8 cellular contexts compared by ENCODE assay signal in genomic region chr4:140253556-140254027, GRCh38.
DNase-seq lines count a peak whose midpoint lies in the region; ATAC-seq and TF ChIP-seq lines count a peak whose summit lies in the region.

No MANE protein-coding gene starts in this region.

- H3K9me3 ChIP-seq in HUES48 (ENCODE audit: control insufficient read depth, insufficient read depth, low read length): no peaks in the 10 kb centered on the region

- H3K27ac ChIP-seq in 22Rv1: peak overlapping the region; percentile 75; the same call in 1 of the 2 replicates
- no peak overlapping the region for H3K27ac ChIP-seq in HUES48 (ENCODE audit: low read depth, low read length)

- H3K36me3 Mint-ChIP-seq in central memory CD8-positive, alpha-beta T cell (ENCODE audit: insufficient read depth): no peaks in the 10 kb centered on the region
- no peaks in the 10 kb centered on the region for H3K36me3 Mint-ChIP-seq in nephron (ENCODE audit: low read depth)

- TF ChIP-seq CTCF in 22Rv1 (IDR thresholded peaks at IDR 0.05) (no peak), nephron (IDR thresholded peaks at IDR 0.05; ENCODE audit: unreplicated experiment in 3 of 3) (peak in 1 of 3 experiments; percentile 28), GM13976 (IDR thresholded peaks at IDR 0.05; ENCODE audit: borderline replicate concordance, control extremely low read depth, extremely low read depth, insufficient read depth, missing control alignments) (no peak)

- H3K9me3 Mint-ChIP-seq in central memory CD8-positive, alpha-beta T cell: no peaks in the 10 kb centered on the region
- no peaks in the 10 kb centered on the region for H3K9me3 Mint-ChIP-seq in nephron

- no peak for DNase-seq in central memory CD8-positive, alpha-beta T cell (ENCODE audit: low spot score in 2 of 2)
- DNase-seq in effector CD4-positive, alpha-beta T cell: no peak
- DNase-seq in ecto neural progenitor cell (ENCODE audit: low spot score): no peak
- DNase-seq in GM13976 (ENCODE audit: low spot score): no peak
- DNase-seq in middle frontal gyrus (ENCODE audit: extremely low spot score, low spot score): no peak

- H3K27ac Mint-ChIP-seq in central memory CD8-positive, alpha-beta T cell (ENCODE audit: low read depth): no peak overlapping the region
- peak overlapping the region; percentile 54 to 85 (median 73) for H3K27ac Mint-ChIP-seq in nephron

- in situ Hi-C loops in GM13976 (cut with MboI; ENCODE audit: low sequenced_read_pairs, unreplicated experiment): loop anchor here (25.0 kb wide), 1 partner anchor 241 kb away; no protein-coding TSS in a partner anchor

- H3K27me3 ChIP-seq in HUES48 (ENCODE audit: control insufficient read depth, insufficient read depth, low read length): peaks cover 35% of the 10 kb centered on the region

- H3K4me3 ChIP-seq in HUES48 (ENCODE audit: low read depth, low read length): peak overlapping the region; percentile 18

- H3K27me3 Mint-ChIP-seq in central memory CD8-positive, alpha-beta T cell: peaks cover 70% of the 10 kb centered on the region
- no peaks in the 10 kb centered on the region for H3K27me3 Mint-ChIP-seq in nephron (ENCODE audit: low read depth)

- H3K4me3 Mint-ChIP-seq in central memory CD8-positive, alpha-beta T cell: peak overlapping the region; percentile 42
- H3K4me3 Mint-ChIP-seq in nephron: peak overlapping the region; percentile 41 to 77 (median 60)

- H3K4me1 ChIP-seq in HUES48 (ENCODE audit: control insufficient read depth, insufficient read depth, low read length): peaks cover 35% of the 10 kb centered on the region

- H3K36me3 ChIP-seq in HUES48 (ENCODE audit: control insufficient read depth, insufficient read depth, low read length): no peaks in the 10 kb centered on the region

- ATAC-seq in central memory CD8-positive, alpha-beta T cell (replicated peaks; ENCODE audit: extremely low read depth, poor library complexity, severe bottlenecking): no peak

- H3K9ac ChIP-seq in HUES48 (ENCODE audit: low read depth, low read length): no peak overlapping the region

- peaks cover 5% of the 10 kb centered on the region for H3K4me1 Mint-ChIP-seq in central memory CD8-positive, alpha-beta T cell
- peaks cover 57% of the 10 kb centered on the region for H3K4me1 Mint-ChIP-seq in nephron
